ENCODE assay signal across 1 cellular context in genomic region chr5:279051-279665, GRCh38.
TF ChIP-seq lines count a peak whose summit lies in the region.

No MANE protein-coding gene starts in this region.

TF ChIP-seq in K562, 482 proteins besides CTCF, POLR2A, EP300 and RAD21:
- TF ChIP-seq POLR2G (IDR thresholded peaks at IDR 0.05; ENCODE audit: low read depth, low read length) (0 out of 2 replicates have a peak, but pooled peaks have one; percentile 42), RBFOX2 (IDR thresholded peaks at IDR 0.05; ENCODE audit: low read depth, low read length) (0 out of 2 replicates have a peak, but pooled peaks have one; percentile 11)
